In genomic region chr11:57536947-57537654, GRCh38 we compare ENCODE assay signal across 22 cellular contexts. TPM values are rescaled to one million over a fixed set of nuclear protein-coding genes. Genes with fewer than 3 reads are reported as not detected.
DNase-seq lines count a peak whose midpoint lies in the region; ATAC-seq and FAIRE-seq lines count a peak whose summit lies in the region.
"Had no signal": no experiment of that assay in that cellular context is flagged by ENCODE, and none has a peak within 500 bp of the region (broad histone marks: within the 10 kb centered on the region; RNA-seq: fewer than 3 reads in every experiment).

Gene SMTNL1, plus strand, starts transcription at chr11:57537595. Its CDS starts 5,048 bp downstream, at chr11:57542643.

- H2BK12ac ChIP-seq in neuronal stem cell (ENCODE audit: low read length) = no peak within 1 kb of the TSS

- WGBS in neuronal stem cell (ENCODE audit: extremely low coverage in 2 of 2, insufficient read length in 2 of 2, insufficient replicate concordance in 1 of 2), 2 donors = no CpG with 5 or more reads among the region's 14 CpGs

- H3K27me3 ChIP-seq in neuronal stem cell (ENCODE audit: control insufficient read depth in 3 of 3, insufficient read depth in 3 of 3, low read depth in 1 of 3, low read length in 3 of 3) = no peaks in the 10 kb centered on the region

- peak within 1 kb of the TSS; percentile 52 for H3K27ac Mint-ChIP-seq in central memory CD8-positive, alpha-beta T cell (ENCODE audit: low read depth)
- H3K27ac Mint-ChIP-seq: activated naive CD4-positive, alpha-beta T cell treated with anti-CD3 and anti-CD28 coated beads, Interleukin-2, amount 10 ng/mL, durations not matched to agents 7 days and 5 days; activated T-cell treated with anti-CD3 and anti-CD28 coated beads, Interleukin-2, amount 50 U/mL, for 24 hours; mesothelial cell of epicardium had no signal

- H4K8ac ChIP-seq in neuronal stem cell (ENCODE audit: low read depth, low read length) = no peak within 1 kb of the TSS

- H2AK5ac ChIP-seq in neuronal stem cell (ENCODE audit: low read depth, low read length) = no peak within 1 kb of the TSS

- peaks cover 10 to 11% of the 10 kb centered on the region in 2 donors for H3K4me1 ChIP-seq in neuronal stem cell (ENCODE audit: control insufficient read depth in 2 of 2, insufficient read depth in 1 of 2, low read depth in 1 of 2, low read length in 2 of 2)

- FAIRE-seq in GM19239 (lab: Jason Lieb, UNC) = no peak
- FAIRE-seq: GM12892 had no signal

- H3K9me3 ChIP-seq in neuronal stem cell (replicated peaks in 1 of 2; ENCODE audit: control insufficient read depth in 2 of 2, insufficient read depth in 1 of 2, low read depth in 1 of 2, low read length in 2 of 2) = no peaks in the 10 kb centered on the region
- H3K9me3 ChIP-seq: SK-N-SH had no signal

- H3K4me1 Mint-ChIP-seq in central memory CD8-positive, alpha-beta T cell = peaks cover under 1% of the 10 kb centered on the region
- H3K4me1 Mint-ChIP-seq: mesothelial cell of epicardium had no signal

- no peaks in the 10 kb centered on the region for H3K79me1 ChIP-seq in neuronal stem cell (ENCODE audit: low read depth, low read length)

- H3K4me3 ChIP-seq in neuronal stem cell (ENCODE audit: low read length in 2 of 2) = peak within 1 kb of the TSS in 1 of 2 donors; percentile 2

- peak within 1 kb of the TSS; percentile 70 for H3K27ac ChIP-seq in neuronal stem cell (replicated peaks; ENCODE audit: low read length)

- no peak within 1 kb of the TSS for H3K14ac ChIP-seq in neuronal stem cell (ENCODE audit: low read length)

- H3K27me3 Mint-ChIP-seq in central memory CD8-positive, alpha-beta T cell = no peaks in the 10 kb centered on the region
- H3K27me3 Mint-ChIP-seq: activated naive CD4-positive, alpha-beta T cell treated with anti-CD3 and anti-CD28 coated beads, Interleukin-2, amount 10 ng/mL, durations not matched to agents 7 days and 5 days; activated T-cell treated with anti-CD3 and anti-CD28 coated beads, Interleukin-2, amount 50 U/mL, for 24 hours had no signal

- H3K36me3 Mint-ChIP-seq in central memory CD8-positive, alpha-beta T cell (ENCODE audit: insufficient read depth) = peaks cover 2% of the 10 kb centered on the region
- H3K36me3 Mint-ChIP-seq: mesothelial cell of epicardium had no signal

- H2AFZ ChIP-seq in neuronal stem cell (ENCODE audit: low read length) = peak within 1 kb of the TSS; percentile 2

- no peak for ATAC-seq in central memory CD8-positive, alpha-beta T cell (replicated peaks; ENCODE audit: extremely low read depth, poor library complexity, severe bottlenecking)
- ATAC-seq: HCT116, left lobe of liver had no signal

- no peak within 1 kb of the TSS for H3K9ac ChIP-seq in neuronal stem cell (ENCODE audit: low read depth, low read length, poor library complexity)
- H3K9ac ChIP-seq: SK-N-SH had no signal

- H2BK120ac ChIP-seq in neuronal stem cell (ENCODE audit: low read depth, low read length) = no peak within 1 kb of the TSS

- DNase-seq in NCI-H2227 (lab: John Stamatoyannopoulos, UW; ENCODE audit: unreplicated experiment) = peak; percentile 13
- DNase-seq in NCI-H2227 treated with DMSO at 0.1 percent for 48 hours (lab: John Stamatoyannopoulos, UW) = no peak
- peak; percentile 11 for DNase-seq in NCI-H2107 treated with DMSO at 0.1 percent for 48 hours (lab: John Stamatoyannopoulos, UW; ENCODE audit: unreplicated experiment)
- DNase-seq in central memory CD8-positive, alpha-beta T cell (ENCODE audit: low spot score in 2 of 2) = no peak
- no peak for DNase-seq in neuronal stem cell (ENCODE audit: low spot score)
- no peak for DNase-seq in GM19239 (ENCODE audit: insufficient read length, low spot score)
- DNase-seq in HuH-7.5 (ENCODE audit: low spot score) = no peak
- DNase-seq in OCI-M1 (lab: John Stamatoyannopoulos, UW) = no peak
- DNase-seq: activated CD4-positive, CD25-positive, alpha-beta regulatory T cell; activated naive CD4-positive, alpha-beta T cell treated with anti-CD3 and anti-CD28 coated beads, Interleukin-2, amount 10 ng/mL, durations not matched to agents 7 days and 5 days; activated T-cell treated with anti-CD3 and anti-CD28 coated beads, Interleukin-2, amount 50 U/mL, for 24 hours; DND-41; NCI-H1436; NCI-H345; SK-N-SH; stimulated activated CD4-positive, alpha-beta T cell treated with anti-CD3 and anti-CD28 coated beads, Interleukin-4, amount 100 ng/mL, for 4 hours had no signal

- H3K18ac ChIP-seq in neuronal stem cell (ENCODE audit: low read length) = peak within 1 kb of the TSS; percentile 72

- H2BK15ac ChIP-seq in neuronal stem cell (ENCODE audit: low read length) = peak within 1 kb of the TSS; percentile 35

- H3K36me3 ChIP-seq in neuronal stem cell (replicated peaks in 1 of 2; ENCODE audit: control insufficient read depth in 2 of 2, insufficient read depth in 2 of 2, low read length in 2 of 2) = peaks cover 0 to 3% of the 10 kb centered on the region in 2 donors

- no peaks in the 10 kb centered on the region for H3K9me3 Mint-ChIP-seq in central memory CD8-positive, alpha-beta T cell
- H3K9me3 Mint-ChIP-seq: activated naive CD4-positive, alpha-beta T cell treated with anti-CD3 and anti-CD28 coated beads, Interleukin-2, amount 10 ng/mL, durations not matched to agents 7 days and 5 days; activated T-cell treated with anti-CD3 and anti-CD28 coated beads, Interleukin-2, amount 50 U/mL, for 24 hours; mesothelial cell of epicardium had no signal

- no peak within 1 kb of the TSS for H3K4me3 Mint-ChIP-seq in central memory CD8-positive, alpha-beta T cell
- H3K4me3 Mint-ChIP-seq: activated naive CD4-positive, alpha-beta T cell treated with anti-CD3 and anti-CD28 coated beads, Interleukin-2, amount 10 ng/mL, durations not matched to agents 7 days and 5 days; activated T-cell treated with anti-CD3 and anti-CD28 coated beads, Interleukin-2, amount 50 U/mL, for 24 hours; mesothelial cell of epicardium had no signal

- H3K23ac ChIP-seq in neuronal stem cell (ENCODE audit: low read depth, low read length, poor library complexity) = no peak within 1 kb of the TSS

- H4K91ac ChIP-seq in neuronal stem cell (ENCODE audit: low read depth, low read length, poor library complexity) = no peak within 1 kb of the TSS

- no peak within 1 kb of the TSS for H3K4me2 ChIP-seq in neuronal stem cell (ENCODE audit: insufficient read depth, low read length, poor library complexity, severe bottlenecking)
- H3K4me2 ChIP-seq: SK-N-SH had no signal

- H3K4ac ChIP-seq in neuronal stem cell (ENCODE audit: low read length) = no peak within 1 kb of the TSS

- no peak within 1 kb of the TSS for H2BK5ac ChIP-seq in neuronal stem cell (ENCODE audit: low read length)

RNA-seq across cellular contexts. Expression of gene SMTNL1, which starts in this region (rescaled TPM):
- 0.26 TPM for polyA plus RNA-seq in neuronal stem cell (2013, experiment 1 of 2)
- polyA plus RNA-seq in neuronal stem cell (2013, experiment 2 of 2) = 0.18 TPM
- polyA plus RNA-seq: fibroblast of lung, SK-N-SH, urinary bladder had no signal

Comparison
In these comparisons a context has a peak if more than half of its experiments do, and no peak if none do; other contexts are left out.
1. DNase-seq: peak in NCI-H2227 (single experiment) and NCI-H2107 treated with DMSO at 0.1 percent for 48 hours (single experiment); none in NCI-H2227 treated with DMSO at 0.1 percent for 48 hours (single experiment), central memory CD8-positive, alpha-beta T cell (0 of 2), neuronal stem cell (single experiment), GM19239 (single experiment), HuH-7.5 (single experiment) and OCI-M1 (single experiment).